7 cellular contexts compared by ENCODE assay signal in the genomic region with DNA sequence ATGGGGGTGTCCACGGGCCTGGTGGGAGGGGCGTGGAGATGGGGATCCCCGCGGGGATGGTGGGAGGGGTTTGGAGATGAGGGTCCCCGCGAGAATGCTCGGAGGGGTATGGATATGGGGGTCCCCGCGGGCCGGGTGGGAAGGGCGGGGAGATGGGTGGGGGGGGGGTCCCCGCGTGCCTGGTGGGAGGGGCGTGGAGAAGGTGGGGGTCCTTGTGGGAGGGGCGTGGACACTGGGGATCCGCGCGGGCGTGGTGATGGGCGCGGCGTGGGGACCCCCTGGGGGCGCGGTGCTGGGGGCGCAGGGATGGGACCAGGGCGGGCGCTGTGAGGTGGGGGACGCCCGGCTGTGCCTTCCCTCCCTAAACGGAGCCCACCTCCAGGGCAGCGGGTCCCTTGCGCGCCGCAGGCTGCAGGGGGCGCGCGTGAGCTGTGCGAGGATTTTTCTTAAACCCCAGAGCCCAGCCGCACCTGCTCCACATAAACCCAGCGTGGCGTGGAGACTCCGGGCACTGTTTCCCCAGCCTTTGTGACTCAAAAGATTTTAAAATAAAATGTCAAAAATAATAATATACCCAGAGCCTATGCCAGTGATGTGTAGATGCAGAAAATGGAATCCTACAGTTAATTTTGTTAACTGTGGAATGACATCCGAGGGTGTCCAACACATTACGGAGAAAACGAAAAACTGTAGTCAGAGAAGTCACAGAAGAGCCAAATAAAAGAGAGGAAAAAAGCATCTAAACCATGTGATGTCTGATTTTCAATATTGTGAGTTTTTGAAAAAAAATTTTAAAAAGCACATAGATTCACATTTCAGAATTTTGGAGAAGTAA. TPM values are rescaled to one million over a fixed set of nuclear protein-coding genes. Genes with fewer than 3 reads are reported as not detected.
DNase-seq lines count a peak whose midpoint lies in the region; ATAC-seq and TF ChIP-seq lines count a peak whose summit lies in the region.

No MANE protein-coding gene starts in this region.

- DNase-seq in WTC11 (ENCODE audit: low spot score) (peak; percentile 93), colonic mucosa (peak; percentile 92), lung (ENCODE audit: low spot score) (peak; percentile 87), DMS153 treated with DMSO at 0.1 percent for 48 hours (lab: John Stamatoyannopoulos, UW; ENCODE audit: unreplicated experiment) (no peak)
- peak; percentile 83 for DNase-seq in stimulated activated CD8-positive, alpha-beta memory T cell treated with anti-CD3 and anti-CD28 coated beads, Interleukin-12 subunit alpha, Interleukin-12 subunit beta, amount 100 ng/mL, for 4 hours (ENCODE audit: low read depth)

- no peaks in the 10 kb centered on the region for H3K27me3 Mint-ChIP-seq in WTC11 (ENCODE audit: low read depth)

- H3K9ac ChIP-seq in colonic mucosa (ENCODE audit: low read depth in 2 of 2, low read length in 2 of 2) = no peak overlapping the region

- peaks cover 10% of the 10 kb centered on the region for H3K9me3 Mint-ChIP-seq in WTC11

- H3K4me1 ChIP-seq in colonic mucosa (no peaks in the 10 kb centered on the region), lung (ENCODE audit: control insufficient read depth in 2 of 2, insufficient read depth in 2 of 2, low read length in 2 of 2) (peaks cover 4 to 9% of the 10 kb centered on the region in 2 donors)

- WGBS in lung, 2 donors = 5 to 8% methylated on average over 30 to 45 of the region's 45 CpGs

- TF ChIP-seq CTCF in WTC11 (IDR thresholded peaks at IDR 0.05) (peak; percentile 91), colonic mucosa (IDR thresholded peaks at IDR 0.05) (peak; percentile 97), lung (IDR thresholded peaks at IDR 0.05; ENCODE audit: control extremely low read depth, extremely low read depth) (peak; percentile 90)

- peak overlapping the region; percentile 31 for H3K4me3 ChIP-seq in colonic mucosa
- no peak overlapping the region for H3K4me3 ChIP-seq in lung

- H3K27me3 ChIP-seq in colonic mucosa (no peaks in the 10 kb centered on the region), lung (ENCODE audit: control insufficient read depth, insufficient read depth) (no peaks in the 10 kb centered on the region)

- H3K4me1 Mint-ChIP-seq in WTC11 = no peaks in the 10 kb centered on the region

- ATAC-seq in GM18909 (IDR thresholded peaks at IDR 0.05; ENCODE audit: poor library complexity, unreplicated experiment) (peak; percentile 52), HG03175 (IDR thresholded peaks at IDR 0.05; ENCODE audit: unreplicated experiment) (peak; percentile 48), WTC11 (peak; percentile 27), lung (ENCODE audit: insufficient read depth, low FRiP score) (peak; percentile 37)

- no peak overlapping the region for H3K27ac Mint-ChIP-seq in WTC11

- H3K4me3 Mint-ChIP-seq in WTC11 = no peak overlapping the region; the same call in 1 of the 2 replicates

- H3K36me3 Mint-ChIP-seq in WTC11 = peaks cover 10% of the 10 kb centered on the region

- CTCF ChIA-PET in WTC11 (lab: Charles Lee) = no interaction called here

- H3K36me3 ChIP-seq in colonic mucosa (no peaks in the 10 kb centered on the region), lung (ENCODE audit: control insufficient read depth in 2 of 2, insufficient read depth in 2 of 2, low read length in 2 of 2) (no peaks in the 10 kb centered on the region)

- no peaks in the 10 kb centered on the region for H3K9me3 ChIP-seq in colonic mucosa
- H3K9me3 ChIP-seq in lung (ENCODE audit: control insufficient read depth in 2 of 2, insufficient read depth in 1 of 2, low read length in 1 of 2) = no peaks in the 10 kb centered on the region

- intact Hi-C loops in colonic mucosa (cut with DNase I) = loop anchor here (5.0 to 10.0 kb wide), 2 partner anchors 72 to 1151 kb away; no protein-coding TSS in a partner anchor

- H3K27ac ChIP-seq in colonic mucosa (no peak overlapping the region), lung (ENCODE audit: low read depth in 1 of 2, low read length in 1 of 2) (peak overlapping the region in 1 of 2 donors; percentile 47)

- POLR2A ChIA-PET in WTC11 (lab: Charles Lee) = no interaction called here

TF ChIP-seq in WTC11, 78 proteins besides CTCF, POLR2A, EP300 and RAD21:
- TF ChIP-seq JAZF1 (CRISPR knock-in tag; IDR thresholded peaks at IDR 0.05) (no peak), PREB (CRISPR knock-in tag; IDR thresholded peaks at IDR 0.05; ENCODE audit: borderline replicate concordance) (no peak), IRF2 (CRISPR knock-in tag; IDR thresholded peaks at IDR 0.05; ENCODE audit: borderline replicate concordance, low read depth) (no peak), CBFB (CRISPR knock-in tag; IDR thresholded peaks at IDR 0.05; ENCODE audit: low read depth) (no peak), SP1 (CRISPR knock-in tag; conservative IDR thresholded peaks at IDR 0.05) (0 out of 2 replicates have a peak, but pooled peaks have one; percentile 24), ATF3 (CRISPR knock-in tag; conservative IDR thresholded peaks at IDR 0.05) (no peak), ZNF423 (CRISPR knock-in tag; IDR thresholded peaks at IDR 0.05) (peak; percentile 89)

RNA-seq across cellular contexts. Expression of gene ASMTL, which starts 1.5 kb away (rescaled TPM):
- total RNA-seq in WTC11 (2021) = 70.6 to 88.2 TPM (median 83.1 TPM) in 3 replicates
- total RNA-seq in colonic mucosa = 10 to 100 TPM; 17.4 to 21.6 TPM
- 10 to 100 TPM; 12.3 to 29.4 TPM for total RNA-seq in lung
- 10 to 100 TPM; 17.0 to 26.6 TPM for polyA plus RNA-seq in lung
